ENCODE assay signal across 2 cellular contexts in genomic region chr2:145394181-145394580, GRCh38.
TF ChIP-seq lines count a peak whose summit lies in the region.

No MANE protein-coding gene starts in this region.

TF ChIP-seq in HepG2, 621 proteins besides CTCF, POLR2A, EP300 and RAD21 (continued from another document):
- TF ChIP-seq, protein P1, sequence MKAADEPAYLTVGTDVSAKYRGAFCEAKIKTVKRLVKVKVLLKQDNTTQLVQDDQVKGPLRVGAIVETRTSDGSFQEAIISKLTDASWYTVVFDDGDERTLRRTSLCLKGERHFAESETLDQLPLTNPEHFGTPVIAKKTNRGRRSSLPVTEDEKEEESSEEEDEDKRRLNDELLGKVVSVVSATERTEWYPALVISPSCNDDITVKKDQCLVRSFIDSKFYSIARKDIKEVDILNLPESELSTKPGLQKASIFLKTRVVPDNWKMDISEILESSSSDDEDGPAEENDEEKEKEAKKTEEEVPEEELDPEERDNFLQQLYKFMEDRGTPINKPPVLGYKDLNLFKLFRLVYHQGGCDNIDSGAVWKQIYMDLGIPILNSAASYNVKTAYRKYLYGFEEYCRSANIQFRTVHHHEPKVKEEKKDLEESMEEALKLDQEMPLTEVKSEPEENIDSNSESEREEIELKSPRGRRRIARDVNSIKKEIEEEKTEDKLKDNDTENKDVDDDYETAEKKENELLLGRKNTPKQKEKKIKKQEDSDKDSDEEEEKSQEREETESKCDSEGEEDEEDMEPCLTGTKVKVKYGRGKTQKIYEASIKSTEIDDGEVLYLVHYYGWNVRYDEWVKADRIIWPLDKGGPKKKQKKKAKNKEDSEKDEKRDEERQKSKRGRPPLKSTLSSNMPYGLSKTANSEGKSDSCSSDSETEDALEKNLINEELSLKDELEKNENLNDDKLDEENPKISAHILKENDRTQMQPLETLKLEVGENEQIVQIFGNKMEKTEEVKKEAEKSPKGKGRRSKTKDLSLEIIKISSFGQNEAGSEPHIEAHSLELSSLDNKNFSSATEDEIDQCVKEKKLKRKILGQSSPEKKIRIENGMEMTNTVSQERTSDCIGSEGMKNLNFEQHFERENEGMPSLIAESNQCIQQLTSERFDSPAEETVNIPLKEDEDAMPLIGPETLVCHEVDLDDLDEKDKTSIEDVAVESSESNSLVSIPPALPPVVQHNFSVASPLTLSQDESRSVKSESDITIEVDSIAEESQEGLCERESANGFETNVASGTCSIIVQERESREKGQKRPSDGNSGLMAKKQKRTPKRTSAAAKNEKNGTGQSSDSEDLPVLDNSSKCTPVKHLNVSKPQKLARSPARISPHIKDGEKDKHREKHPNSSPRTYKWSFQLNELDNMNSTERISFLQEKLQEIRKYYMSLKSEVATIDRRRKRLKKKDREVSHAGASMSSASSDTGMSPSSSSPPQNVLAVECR (CRISPR knock-in tag; IDR thresholded peaks at IDR 0.05; ENCODE audit: borderline replicate concordance), result no peak
- TF ChIP-seq NAIF1 (CRISPR knock-in tag; IDR thresholded peaks at IDR 0.05; ENCODE audit: borderline replicate concordance), result no peak
- TF ChIP-seq XRCC5 (optimal IDR thresholded peaks at IDR 0.05; ENCODE audit: low read length), result no peak
- TF ChIP-seq, protein P2, sequence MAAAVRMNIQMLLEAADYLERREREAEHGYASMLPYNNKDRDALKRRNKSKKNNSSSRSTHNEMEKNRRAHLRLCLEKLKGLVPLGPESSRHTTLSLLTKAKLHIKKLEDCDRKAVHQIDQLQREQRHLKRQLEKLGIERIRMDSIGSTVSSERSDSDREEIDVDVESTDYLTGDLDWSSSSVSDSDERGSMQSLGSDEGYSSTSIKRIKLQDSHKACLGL (CRISPR knock-in tag; IDR thresholded peaks at IDR 0.05), result no peak
- TF ChIP-seq MAFK (conservative IDR thresholded peaks at IDR 0.05 in 1 of 2, IDR thresholded peaks at IDR 0.05 in 1 of 2; ENCODE audit: low read length in 2 of 2), result peak; percentile 60 to 80
- TF ChIP-seq MAFF (IDR thresholded peaks at IDR 0.05; ENCODE audit: low read depth, low read length), result peak; percentile 69; the same call in 1 of the 2 replicates
- TF ChIP-seq NFYC (CRISPR knock-in tag; IDR thresholded peaks at IDR 0.05), result no peak
- no peak for TF ChIP-seq TCF7L2 (IDR thresholded peaks at IDR 0.05; ENCODE audit: low read depth, low read length)
- TF ChIP-seq PAX8 (CRISPR knock-in tag; IDR thresholded peaks at IDR 0.05; ENCODE audit: borderline replicate concordance), result no peak

TF ChIP-seq in K562, 482 proteins besides CTCF, POLR2A, EP300 and RAD21 (continued from another document):
- TF ChIP-seq C11orf30 (IDR thresholded peaks at IDR 0.05; ENCODE audit: low read depth) (peak; percentile 51), ZNF263 (CRISPR knock-in tag; IDR thresholded peaks at IDR 0.05; ENCODE audit: borderline replicate concordance) (no peak), KHSRP (IDR thresholded peaks at IDR 0.05) (no peak), ZNF316 (IDR thresholded peaks at IDR 0.05) (peak; percentile 75), CUX1 (CRISPR knock-in tag; IDR thresholded peaks at IDR 0.05) (no peak), MAFF (IDR thresholded peaks at IDR 0.05; ENCODE audit: low read length) (peak; percentile 19; the same call in 1 of the 2 replicates), LEF1 (IDR thresholded peaks at IDR 0.05) (no peak), FOXP1 (CRISPR knock-in tag; IDR thresholded peaks at IDR 0.05) (no peak)
- TF ChIP-seq, protein P3, sequence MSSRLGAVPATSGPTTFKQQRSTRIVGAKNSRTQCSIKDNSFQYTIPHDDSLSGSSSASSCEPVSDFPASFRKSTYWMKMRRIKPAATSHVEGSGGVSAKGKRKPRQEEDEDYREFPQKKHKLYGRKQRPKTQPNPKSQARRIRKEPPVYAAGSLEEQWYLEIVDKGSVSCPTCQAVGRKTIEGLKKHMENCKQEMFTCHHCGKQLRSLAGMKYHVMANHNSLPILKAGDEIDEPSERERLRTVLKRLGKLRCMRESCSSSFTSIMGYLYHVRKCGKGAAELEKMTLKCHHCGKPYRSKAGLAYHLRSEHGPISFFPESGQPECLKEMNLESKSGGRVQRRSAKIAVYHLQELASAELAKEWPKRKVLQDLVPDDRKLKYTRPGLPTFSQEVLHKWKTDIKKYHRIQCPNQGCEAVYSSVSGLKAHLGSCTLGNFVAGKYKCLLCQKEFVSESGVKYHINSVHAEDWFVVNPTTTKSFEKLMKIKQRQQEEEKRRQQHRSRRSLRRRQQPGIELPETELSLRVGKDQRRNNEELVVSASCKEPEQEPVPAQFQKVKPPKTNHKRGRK (tag; IDR thresholded peaks at IDR 0.05), result no peak
TF ChIP-seq in K562: peak in this region for 3.
